Comparison of ENCODE assay signal across 12 cellular contexts in the genomic region with DNA sequence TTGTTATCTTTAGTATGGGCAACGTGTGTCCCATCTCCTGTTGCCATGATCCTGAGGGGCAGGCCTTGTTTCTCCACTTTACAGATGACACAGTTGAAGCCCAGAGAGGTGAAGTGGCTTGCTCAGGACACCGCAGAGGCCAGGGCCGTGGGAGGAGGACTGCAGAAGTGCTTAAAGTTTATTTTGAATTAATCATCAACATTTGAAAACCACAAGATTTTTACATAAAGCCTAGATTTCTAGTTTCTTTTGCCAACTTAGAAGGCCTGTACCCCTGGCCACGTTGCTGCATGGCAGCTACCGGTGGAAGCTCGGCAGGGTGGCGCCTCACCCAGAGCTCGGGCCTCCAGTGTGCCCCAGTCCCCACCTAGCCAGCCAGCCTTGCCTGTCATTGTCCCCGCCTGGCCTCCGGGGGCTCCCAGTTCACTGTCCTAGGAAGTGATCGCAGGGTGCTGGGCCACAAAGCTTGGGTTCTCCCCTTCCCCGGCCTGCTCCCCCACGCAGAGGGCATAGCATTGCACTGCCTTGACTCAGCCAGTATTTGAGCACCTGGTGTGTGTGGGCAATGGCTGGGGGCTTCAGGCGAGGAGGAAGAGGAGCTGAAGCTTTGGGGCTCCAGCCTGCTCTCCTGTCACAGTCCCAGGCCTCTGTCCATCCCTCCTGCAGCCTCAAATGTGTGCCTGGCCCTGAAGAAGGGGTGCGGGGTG. TPM values are rescaled to one million over a fixed set of nuclear protein-coding genes. Genes with fewer than 3 reads are reported as not detected.
DNase-seq lines count a peak whose midpoint lies in the region; ATAC-seq, FAIRE-seq and TF ChIP-seq lines count a peak whose summit lies in the region.
"Had no signal": no experiment of that assay in that cellular context is flagged by ENCODE, and none has a peak within 500 bp of the region (broad histone marks: within the 10 kb centered on the region; RNA-seq: fewer than 3 reads in every experiment).

No MANE protein-coding gene starts in this region.

- ATAC-seq in lower lobe of right lung (peak; percentile 86 to 90), HG02981 (IDR thresholded peaks at IDR 0.05; ENCODE audit: unreplicated experiment) (no peak)

- H3K36me3 ChIP-seq in lower lobe of right lung = no peaks in the 10 kb centered on the region
- H3K36me3 ChIP-seq: transverse colon had no signal

- intact Hi-C loops in lower lobe of right lung (cut with DNase I) = no loop called here

- H3K9me3 ChIP-seq in lower lobe of right lung = no peaks in the 10 kb centered on the region
- H3K9me3 ChIP-seq: transverse colon had no signal

- no peaks in the 10 kb centered on the region for H3K27me3 ChIP-seq in lower lobe of right lung (ENCODE audit: low read depth)
- H3K27me3 ChIP-seq: transverse colon had no signal

- CTCF ChIA-PET in AG04449 (lab: Yijun Ruan, JAX) = interaction anchor here (0.7 to 1.4 kb wide), 7 partner anchors 8 to 226 kb away, joined by 3 to 6 read pairs (median 3); a partner anchor contains a TSS

- POLR2A ChIA-PET in AG04449 (lab: Yijun Ruan, JAX) = interaction anchor here (0.7 to 0.8 kb wide), 2 partner anchors 15 to 17 kb away, joined by 3 read pairs; a partner anchor contains a TSS

- H3K4me3 ChIP-seq in AG04449 (ENCODE audit: low read depth, low read length) = no peak overlapping the region
- H3K4me3 ChIP-seq in lower lobe of right lung = no peak overlapping the region
- H3K4me3 ChIP-seq: transverse colon had no signal

- peak; percentile 57 for FAIRE-seq in H54 (lab: Jason Lieb, UNC)

- H3K27ac ChIP-seq in lower lobe of right lung = peak overlapping the region; percentile 58

- H3K4me1 ChIP-seq in lower lobe of right lung = peaks cover 42% of the 10 kb centered on the region

- TF ChIP-seq CTCF in AG04449 (IDR thresholded peaks at IDR 0.05; ENCODE audit: insufficient read depth, low read length, missing control alignments) (no peak), lower lobe of right lung (IDR thresholded peaks at IDR 0.05) (no peak)

- peak; percentile 69 for DNase-seq in AG04449 (ENCODE audit: low read depth, low spot score)
- peak; percentile 75 for DNase-seq in H54 (ENCODE audit: insufficient read length, low spot score)
- DNase-seq in astrocyte of the hippocampus (ENCODE audit: low read depth, low spot score) = peak; percentile 87
- DNase-seq in lower lobe of right lung = no peak
- no peak for DNase-seq in GOT3 (lab: John Stamatoyannopoulos, UW)
- DNase-seq in dermis blood vessel endothelial cell = no peak
- no peak for DNase-seq in T-helper 2 cell
- DNase-seq: activated gamma-delta T cell treated with Interleukin-2 at 50 U/mL for 16 hours, foreskin melanocyte, NCI-H2227 treated with DMSO at 0.1 percent for 48 hours, transverse colon had no signal

- no peak for TF ChIP-seq POLR2A in H54 (IDR thresholded peaks at IDR 0.05; ENCODE audit: low read depth, low read length)

RNA-seq across cellular contexts. Expression of a gene that starts 14.8 kb away (rescaled TPM):
- 115 TPM for total RNA-seq in lower lobe of right lung
- 4.4 and 5.1 TPM in 2 replicates for total RNA-seq in dermis blood vessel endothelial cell

Comparison
In these comparisons a context has a peak if more than half of its experiments do, and no peak if none do; other contexts are left out.
1. DNase-seq: peak in AG04449 (single experiment), H54 (single experiment) and astrocyte of the hippocampus (single experiment); none in lower lobe of right lung (single experiment), GOT3 (single experiment), dermis blood vessel endothelial cell (single experiment) and T-helper 2 cell (0 of 5).
2. RNA of a gene that starts 14.8 kb away (total RNA-seq): 115 TPM in lower lobe of right lung (single experiment); 4.4 to 5.1 TPM in dermis blood vessel endothelial cell; every median in the first group is over 10 times any median in the second.